ENCODE assay signal across 1 cellular context in the genomic region with DNA sequence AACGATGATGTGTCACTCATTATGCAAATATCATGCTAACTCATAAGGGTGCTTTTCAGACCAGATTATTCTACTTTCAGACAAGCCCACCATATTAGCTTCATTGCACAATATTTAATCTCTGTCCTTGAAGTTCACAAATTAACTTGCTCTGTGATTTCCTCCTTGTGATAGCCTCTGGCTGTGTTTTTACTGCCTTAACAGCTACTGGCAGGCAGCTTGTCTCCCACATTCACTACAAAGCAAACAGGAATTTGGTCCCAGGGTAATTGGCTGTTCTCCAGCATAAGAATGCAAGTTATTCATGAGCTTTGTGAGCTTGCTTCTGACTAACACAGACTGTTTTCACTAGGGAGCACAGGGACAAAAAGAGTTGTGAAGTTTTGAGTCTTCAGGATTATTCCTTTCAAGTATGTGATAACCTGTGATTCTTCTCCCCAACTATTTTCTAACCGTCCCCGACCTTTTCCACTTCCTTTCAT.
TF ChIP-seq lines count a peak whose summit lies in the region.

No MANE protein-coding gene starts in this region.

TF ChIP-seq in HepG2, 621 proteins besides CTCF, POLR2A, EP300 and RAD21 (continued from another document and continues in another):
- TF ChIP-seq ZBTB20 (CRISPR knock-in tag; IDR thresholded peaks at IDR 0.05; ENCODE audit: borderline replicate concordance, low read depth) (no peak), ZNF790 (CRISPR knock-in tag; IDR thresholded peaks at IDR 0.05; ENCODE audit: borderline replicate concordance) (no peak), SETDB1 (CRISPR knock-in tag; IDR thresholded peaks at IDR 0.05; ENCODE audit: borderline replicate concordance) (no peak), ZNF569 (CRISPR knock-in tag; IDR thresholded peaks at IDR 0.05; ENCODE audit: borderline replicate concordance) (no peak), GPBP1L1 (CRISPR knock-in tag; IDR thresholded peaks at IDR 0.05) (no peak), ZBTB21 (CRISPR knock-in tag; IDR thresholded peaks at IDR 0.05) (no peak), ZNF496 (CRISPR knock-in tag; IDR thresholded peaks at IDR 0.05; ENCODE audit: insufficient replicate concordance) (no peak), ZBTB7B (CRISPR knock-in tag; IDR thresholded peaks at IDR 0.05) (peak; percentile 79), ZNF564 (CRISPR knock-in tag; IDR thresholded peaks at IDR 0.05) (0 out of 2 replicates have a peak, but pooled peaks have one; percentile 31), ZSCAN12 (CRISPR knock-in tag; IDR thresholded peaks at IDR 0.05) (no peak), SOX6 (IDR thresholded peaks at IDR 0.05) (no peak), SOX6 (CRISPR knock-in tag; IDR thresholded peaks at IDR 0.05) (peak; percentile 95), HOXD1 (CRISPR knock-in tag; IDR thresholded peaks at IDR 0.05) (no peak), TOPORS (CRISPR knock-in tag; IDR thresholded peaks at IDR 0.05) (no peak), SOX5 (CRISPR knock-in tag; IDR thresholded peaks at IDR 0.05; ENCODE audit: borderline replicate concordance) (peak; percentile 92), ARHGAP35 (CRISPR knock-in tag; IDR thresholded peaks at IDR 0.05; ENCODE audit: borderline replicate concordance) (no peak), BCL6 (CRISPR knock-in tag; IDR thresholded peaks at IDR 0.05) (peak; percentile 79), ZNF24 (IDR thresholded peaks at IDR 0.05) (no peak), NFKBIZ (CRISPR knock-in tag; IDR thresholded peaks at IDR 0.05) (peak; percentile 64; the same call in 1 of the 2 replicates), ZNF3 (CRISPR knock-in tag; IDR thresholded peaks at IDR 0.05) (no peak), ZNF317 (CRISPR knock-in tag; IDR thresholded peaks at IDR 0.05) (no peak), CHD2 (IDR thresholded peaks at IDR 0.05; ENCODE audit: low read depth, low read length) (no peak), KAT2B (IDR thresholded peaks at IDR 0.05; ENCODE audit: borderline replicate concordance, low read depth, low read length) (no peak), ZNF101 (CRISPR knock-in tag; IDR thresholded peaks at IDR 0.05; ENCODE audit: borderline replicate concordance, low read depth) (no peak), TAF15 (IDR thresholded peaks at IDR 0.05; ENCODE audit: low read depth, low read length, poor library complexity, severe bottlenecking) (no peak), IRF2 (CRISPR knock-in tag; IDR thresholded peaks at IDR 0.05) (peak; percentile 73; the same call in 1 of the 2 replicates), ZNF34 (CRISPR knock-in tag; IDR thresholded peaks at IDR 0.05; ENCODE audit: borderline replicate concordance) (no peak), KDM3A (CRISPR knock-in tag; IDR thresholded peaks at IDR 0.05; ENCODE audit: low read depth) (peak; percentile 93), ZNF550 (CRISPR knock-in tag; IDR thresholded peaks at IDR 0.05; ENCODE audit: borderline replicate concordance) (no peak), KLF6 (CRISPR knock-in tag; IDR thresholded peaks at IDR 0.05) (no peak), ZNF501 (CRISPR knock-in tag; IDR thresholded peaks at IDR 0.05) (no peak), FOXO4 (CRISPR knock-in tag; conservative IDR thresholded peaks at IDR 0.05) (no peak), LCORL (IDR thresholded peaks at IDR 0.05) (peak; percentile 36; the same call in 1 of the 2 replicates), LCORL (CRISPR knock-in tag; IDR thresholded peaks at IDR 0.05) (peak; percentile 85), ZFP37 (CRISPR knock-in tag; IDR thresholded peaks at IDR 0.05; ENCODE audit: borderline replicate concordance) (no peak), NAIF1 (CRISPR knock-in tag; IDR thresholded peaks at IDR 0.05; ENCODE audit: borderline replicate concordance) (no peak), RAD51 (IDR thresholded peaks at IDR 0.05; ENCODE audit: borderline replicate concordance) (no peak), ZKSCAN5 (CRISPR knock-in tag; IDR thresholded peaks at IDR 0.05) (no peak), SNAPC2 (CRISPR knock-in tag; IDR thresholded peaks at IDR 0.05) (peak; percentile 75; the same call in 1 of the 2 replicates), ZNF549 (CRISPR knock-in tag; IDR thresholded peaks at IDR 0.05) (no peak), ZNF547 (CRISPR knock-in tag; IDR thresholded peaks at IDR 0.05) (no peak), DMAP1 (CRISPR knock-in tag; IDR thresholded peaks at IDR 0.05) (no peak)
- TF ChIP-seq, protein P1, sequence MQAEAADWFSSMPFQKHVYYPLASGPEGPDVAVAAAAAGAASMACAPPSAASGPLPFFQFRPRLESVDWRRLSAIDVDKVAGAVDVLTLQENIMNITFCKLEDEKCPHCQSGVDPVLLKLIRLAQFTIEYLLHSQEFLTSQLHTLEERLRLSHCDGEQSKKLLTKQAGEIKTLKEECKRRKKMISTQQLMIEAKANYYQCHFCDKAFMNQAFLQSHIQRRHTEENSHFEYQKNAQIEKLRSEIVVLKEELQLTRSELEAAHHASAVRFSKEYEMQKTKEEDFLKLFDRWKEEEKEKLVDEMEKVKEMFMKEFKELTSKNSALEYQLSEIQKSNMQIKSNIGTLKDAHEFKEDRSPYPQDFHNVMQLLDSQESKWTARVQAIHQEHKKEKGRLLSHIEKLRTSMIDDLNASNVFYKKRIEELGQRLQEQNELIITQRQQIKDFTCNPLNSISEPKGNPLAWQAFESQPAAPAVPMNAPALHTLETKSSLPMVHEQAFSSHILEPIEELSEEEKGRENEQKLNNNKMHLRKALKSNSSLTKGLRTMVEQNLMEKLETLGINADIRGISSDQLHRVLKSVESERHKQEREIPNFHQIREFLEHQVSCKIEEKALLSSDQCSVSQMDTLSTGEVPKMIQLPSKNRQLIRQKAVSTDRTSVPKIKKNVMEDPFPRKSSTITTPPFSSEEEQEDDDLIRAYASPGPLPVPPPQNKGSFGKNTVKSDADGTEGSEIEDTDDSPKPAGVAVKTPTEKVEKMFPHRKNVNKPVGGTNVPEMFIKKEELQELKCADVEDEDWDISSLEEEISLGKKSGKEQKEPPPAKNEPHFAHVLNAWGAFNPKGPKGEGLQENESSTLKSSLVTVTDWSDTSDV (CRISPR knock-in tag; IDR thresholded peaks at IDR 0.05), result no peak
- TF ChIP-seq, protein P2, sequence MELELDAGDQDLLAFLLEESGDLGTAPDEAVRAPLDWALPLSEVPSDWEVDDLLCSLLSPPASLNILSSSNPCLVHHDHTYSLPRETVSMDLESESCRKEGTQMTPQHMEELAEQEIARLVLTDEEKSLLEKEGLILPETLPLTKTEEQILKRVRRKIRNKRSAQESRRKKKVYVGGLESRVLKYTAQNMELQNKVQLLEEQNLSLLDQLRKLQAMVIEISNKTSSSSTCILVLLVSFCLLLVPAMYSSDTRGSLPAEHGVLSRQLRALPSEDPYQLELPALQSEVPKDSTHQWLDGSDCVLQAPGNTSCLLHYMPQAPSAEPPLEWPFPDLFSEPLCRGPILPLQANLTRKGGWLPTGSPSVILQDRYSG (CRISPR knock-in tag; IDR thresholded peaks at IDR 0.05), result no peak
- TF ChIP-seq, protein P3, sequence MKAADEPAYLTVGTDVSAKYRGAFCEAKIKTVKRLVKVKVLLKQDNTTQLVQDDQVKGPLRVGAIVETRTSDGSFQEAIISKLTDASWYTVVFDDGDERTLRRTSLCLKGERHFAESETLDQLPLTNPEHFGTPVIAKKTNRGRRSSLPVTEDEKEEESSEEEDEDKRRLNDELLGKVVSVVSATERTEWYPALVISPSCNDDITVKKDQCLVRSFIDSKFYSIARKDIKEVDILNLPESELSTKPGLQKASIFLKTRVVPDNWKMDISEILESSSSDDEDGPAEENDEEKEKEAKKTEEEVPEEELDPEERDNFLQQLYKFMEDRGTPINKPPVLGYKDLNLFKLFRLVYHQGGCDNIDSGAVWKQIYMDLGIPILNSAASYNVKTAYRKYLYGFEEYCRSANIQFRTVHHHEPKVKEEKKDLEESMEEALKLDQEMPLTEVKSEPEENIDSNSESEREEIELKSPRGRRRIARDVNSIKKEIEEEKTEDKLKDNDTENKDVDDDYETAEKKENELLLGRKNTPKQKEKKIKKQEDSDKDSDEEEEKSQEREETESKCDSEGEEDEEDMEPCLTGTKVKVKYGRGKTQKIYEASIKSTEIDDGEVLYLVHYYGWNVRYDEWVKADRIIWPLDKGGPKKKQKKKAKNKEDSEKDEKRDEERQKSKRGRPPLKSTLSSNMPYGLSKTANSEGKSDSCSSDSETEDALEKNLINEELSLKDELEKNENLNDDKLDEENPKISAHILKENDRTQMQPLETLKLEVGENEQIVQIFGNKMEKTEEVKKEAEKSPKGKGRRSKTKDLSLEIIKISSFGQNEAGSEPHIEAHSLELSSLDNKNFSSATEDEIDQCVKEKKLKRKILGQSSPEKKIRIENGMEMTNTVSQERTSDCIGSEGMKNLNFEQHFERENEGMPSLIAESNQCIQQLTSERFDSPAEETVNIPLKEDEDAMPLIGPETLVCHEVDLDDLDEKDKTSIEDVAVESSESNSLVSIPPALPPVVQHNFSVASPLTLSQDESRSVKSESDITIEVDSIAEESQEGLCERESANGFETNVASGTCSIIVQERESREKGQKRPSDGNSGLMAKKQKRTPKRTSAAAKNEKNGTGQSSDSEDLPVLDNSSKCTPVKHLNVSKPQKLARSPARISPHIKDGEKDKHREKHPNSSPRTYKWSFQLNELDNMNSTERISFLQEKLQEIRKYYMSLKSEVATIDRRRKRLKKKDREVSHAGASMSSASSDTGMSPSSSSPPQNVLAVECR (CRISPR knock-in tag; IDR thresholded peaks at IDR 0.05; ENCODE audit: borderline replicate concordance), result peak; percentile 47; the same call in 1 of the 2 replicates
- TF ChIP-seq, protein P4, sequence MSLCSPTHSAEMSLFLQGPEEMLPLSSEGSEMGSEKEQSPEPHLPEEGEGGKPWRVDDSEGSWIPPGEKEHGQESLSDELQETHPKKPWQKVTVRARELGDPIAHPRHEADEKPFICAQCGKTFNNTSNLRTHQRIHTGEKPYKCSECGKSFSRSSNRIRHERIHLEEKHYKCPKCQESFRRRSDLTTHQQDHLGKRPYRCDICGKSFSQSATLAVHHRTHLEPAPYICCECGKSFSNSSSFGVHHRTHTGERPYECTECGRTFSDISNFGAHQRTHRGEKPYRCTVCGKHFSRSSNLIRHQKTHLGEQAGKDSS (CRISPR knock-in tag; IDR thresholded peaks at IDR 0.05; ENCODE audit: borderline replicate concordance, low read depth), result no peak
- TF ChIP-seq, protein P5, sequence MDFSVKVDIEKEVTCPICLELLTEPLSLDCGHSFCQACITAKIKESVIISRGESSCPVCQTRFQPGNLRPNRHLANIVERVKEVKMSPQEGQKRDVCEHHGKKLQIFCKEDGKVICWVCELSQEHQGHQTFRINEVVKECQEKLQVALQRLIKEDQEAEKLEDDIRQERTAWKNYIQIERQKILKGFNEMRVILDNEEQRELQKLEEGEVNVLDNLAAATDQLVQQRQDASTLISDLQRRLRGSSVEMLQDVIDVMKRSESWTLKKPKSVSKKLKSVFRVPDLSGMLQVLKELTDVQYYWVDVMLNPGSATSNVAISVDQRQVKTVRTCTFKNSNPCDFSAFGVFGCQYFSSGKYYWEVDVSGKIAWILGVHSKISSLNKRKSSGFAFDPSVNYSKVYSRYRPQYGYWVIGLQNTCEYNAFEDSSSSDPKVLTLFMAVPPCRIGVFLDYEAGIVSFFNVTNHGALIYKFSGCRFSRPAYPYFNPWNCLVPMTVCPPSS (IDR thresholded peaks at IDR 0.05), result no peak
- TF ChIP-seq, protein P6, sequence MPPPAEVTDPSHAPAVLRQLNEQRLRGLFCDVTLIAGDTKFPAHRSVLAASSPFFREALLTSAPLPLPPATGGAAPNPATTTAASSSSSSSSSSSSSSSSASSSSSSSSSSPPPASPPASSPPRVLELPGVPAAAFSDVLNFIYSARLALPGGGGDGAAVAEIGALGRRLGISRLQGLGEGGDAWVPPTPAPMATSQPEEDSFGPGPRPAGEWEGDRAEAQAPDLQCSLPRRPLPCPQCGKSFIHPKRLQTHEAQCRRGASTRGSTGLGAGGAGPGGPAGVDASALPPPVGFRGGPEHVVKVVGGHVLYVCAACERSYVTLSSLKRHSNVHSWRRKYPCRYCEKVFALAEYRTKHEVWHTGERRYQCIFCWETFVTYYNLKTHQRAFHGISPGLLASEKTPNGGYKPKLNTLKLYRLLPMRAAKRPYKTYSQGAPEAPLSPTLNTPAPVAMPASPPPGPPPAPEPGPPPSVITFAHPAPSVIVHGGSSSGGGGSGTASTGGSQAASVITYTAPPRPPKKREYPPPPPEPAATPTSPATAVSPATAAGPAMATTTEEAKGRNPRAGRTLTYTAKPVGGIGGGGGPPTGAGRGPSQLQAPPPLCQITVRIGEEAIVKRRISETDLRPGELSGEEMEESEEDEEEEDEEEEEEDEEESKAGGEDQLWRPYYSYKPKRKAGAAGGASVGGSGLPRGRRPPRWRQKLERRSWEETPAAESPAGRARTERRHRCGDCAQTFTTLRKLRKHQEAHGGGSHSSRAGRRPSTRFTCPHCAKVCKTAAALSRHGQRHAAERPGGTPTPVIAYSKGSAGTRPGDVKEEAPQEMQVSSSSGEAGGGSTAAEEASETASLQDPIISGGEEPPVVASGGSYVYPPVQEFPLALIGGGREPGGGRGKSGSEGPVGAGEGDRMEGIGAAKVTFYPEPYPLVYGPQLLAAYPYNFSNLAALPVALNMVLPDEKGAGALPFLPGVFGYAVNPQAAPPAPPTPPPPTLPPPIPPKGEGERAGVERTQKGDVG (CRISPR knock-in tag; IDR thresholded peaks at IDR 0.05; ENCODE audit: borderline replicate concordance), result no peak
- TF ChIP-seq, protein P7, sequence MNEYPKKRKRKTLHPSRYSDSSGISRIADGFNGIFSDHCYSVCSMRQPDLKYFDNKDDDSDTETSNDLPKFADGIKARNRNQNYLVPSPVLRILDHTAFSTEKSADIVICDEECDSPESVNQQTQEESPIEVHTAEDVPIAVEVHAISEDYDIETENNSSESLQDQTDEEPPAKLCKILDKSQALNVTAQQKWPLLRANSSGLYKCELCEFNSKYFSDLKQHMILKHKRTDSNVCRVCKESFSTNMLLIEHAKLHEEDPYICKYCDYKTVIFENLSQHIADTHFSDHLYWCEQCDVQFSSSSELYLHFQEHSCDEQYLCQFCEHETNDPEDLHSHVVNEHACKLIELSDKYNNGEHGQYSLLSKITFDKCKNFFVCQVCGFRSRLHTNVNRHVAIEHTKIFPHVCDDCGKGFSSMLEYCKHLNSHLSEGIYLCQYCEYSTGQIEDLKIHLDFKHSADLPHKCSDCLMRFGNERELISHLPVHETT (CRISPR knock-in tag; conservative IDR thresholded peaks at IDR 0.05), result no peak
